Comparison of ENCODE assay signal across 1 cellular context in the genomic region with DNA sequence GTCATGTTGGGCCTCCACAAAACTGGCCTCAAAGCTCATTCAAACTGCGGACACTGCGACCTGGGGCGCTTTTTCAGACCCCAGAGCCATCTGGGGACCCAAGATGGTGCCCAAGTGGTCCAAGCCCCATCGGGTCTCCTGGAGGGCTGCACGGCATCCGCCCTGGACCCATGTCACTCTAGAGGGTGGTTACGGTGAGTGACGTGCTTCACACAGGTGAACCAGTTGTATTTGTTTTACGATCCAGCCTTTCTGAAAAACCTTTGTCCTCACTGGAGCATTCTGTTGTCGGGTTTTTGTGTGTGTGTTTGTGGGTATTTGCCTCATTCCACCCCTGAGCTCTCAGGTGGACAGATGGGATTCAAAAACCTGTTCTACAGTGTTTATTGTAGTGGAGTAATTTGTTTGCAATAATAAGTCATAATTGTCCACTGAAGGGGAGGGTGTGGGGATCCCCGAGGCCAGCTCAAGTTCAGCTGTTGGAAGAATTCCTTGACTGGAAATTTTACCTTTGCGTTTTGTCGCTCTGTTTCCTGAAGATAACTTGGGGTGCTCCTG.
TF ChIP-seq lines count a peak whose summit lies in the region.

No MANE protein-coding gene starts in this region.

TF ChIP-seq in SK-N-SH treated with all-trans-retinoic acid at 6 μM for 48 hours, 23 proteins besides CTCF, POLR2A, EP300 and RAD21:
- TF ChIP-seq, protein P1, sequence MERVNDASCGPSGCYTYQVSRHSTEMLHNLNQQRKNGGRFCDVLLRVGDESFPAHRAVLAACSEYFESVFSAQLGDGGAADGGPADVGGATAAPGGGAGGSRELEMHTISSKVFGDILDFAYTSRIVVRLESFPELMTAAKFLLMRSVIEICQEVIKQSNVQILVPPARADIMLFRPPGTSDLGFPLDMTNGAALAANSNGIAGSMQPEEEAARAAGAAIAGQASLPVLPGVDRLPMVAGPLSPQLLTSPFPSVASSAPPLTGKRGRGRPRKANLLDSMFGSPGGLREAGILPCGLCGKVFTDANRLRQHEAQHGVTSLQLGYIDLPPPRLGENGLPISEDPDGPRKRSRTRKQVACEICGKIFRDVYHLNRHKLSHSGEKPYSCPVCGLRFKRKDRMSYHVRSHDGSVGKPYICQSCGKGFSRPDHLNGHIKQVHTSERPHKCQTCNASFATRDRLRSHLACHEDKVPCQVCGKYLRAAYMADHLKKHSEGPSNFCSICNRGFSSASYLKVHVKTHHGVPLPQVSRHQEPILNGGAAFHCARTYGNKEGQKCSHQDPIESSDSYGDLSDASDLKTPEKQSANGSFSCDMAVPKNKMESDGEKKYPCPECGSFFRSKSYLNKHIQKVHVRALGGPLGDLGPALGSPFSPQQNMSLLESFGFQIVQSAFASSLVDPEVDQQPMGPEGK (CRISPR knock-in tag; IDR thresholded peaks at IDR 0.05; ENCODE audit: borderline replicate concordance): no peak
- no peak for TF ChIP-seq ARNTL (CRISPR knock-in tag; IDR thresholded peaks at IDR 0.05; ENCODE audit: borderline replicate concordance, low read depth)
- no peak for TF ChIP-seq BACH2 (CRISPR knock-in tag; IDR thresholded peaks at IDR 0.05; ENCODE audit: borderline replicate concordance)
